17 cellular contexts compared by ENCODE assay signal in the genomic region with DNA sequence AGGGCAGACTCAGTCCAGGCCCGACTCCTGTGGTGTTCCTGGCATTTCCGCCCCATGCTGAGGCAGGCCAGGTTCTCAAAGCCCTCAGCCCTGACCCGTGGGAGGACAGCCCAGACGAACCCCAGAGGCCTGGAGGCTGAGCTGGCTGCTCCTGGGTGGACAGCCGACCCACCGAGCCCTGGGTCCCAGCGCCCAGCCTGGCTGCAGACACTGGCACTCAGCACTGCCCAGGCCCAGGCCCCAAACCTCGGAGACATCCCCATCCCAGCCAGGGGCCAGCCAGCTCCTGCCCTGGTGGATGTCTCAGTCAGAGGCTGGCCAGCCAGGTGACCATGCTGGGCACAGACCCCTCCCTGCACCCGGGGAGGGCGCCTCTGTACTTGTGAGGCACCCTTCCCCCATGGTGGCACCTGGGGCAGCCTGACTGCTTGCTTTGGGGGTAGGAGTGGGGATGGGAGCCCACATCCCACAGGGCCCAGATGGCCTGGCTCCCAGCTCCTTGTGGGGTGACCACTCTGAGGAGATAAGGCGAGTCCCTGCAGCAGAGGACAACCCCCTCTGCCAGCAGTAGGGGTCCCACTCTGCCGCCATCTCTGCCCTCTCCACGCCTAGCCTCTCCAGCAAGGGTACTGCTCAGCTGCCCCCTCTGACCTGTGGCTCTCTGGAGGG. TPM values are rescaled to one million over a fixed set of nuclear protein-coding genes. Genes with fewer than 3 reads are reported as not detected.
DNase-seq lines count a peak whose midpoint lies in the region; ATAC-seq and TF ChIP-seq lines count a peak whose summit lies in the region.
"Had no signal": no experiment of that assay in that cellular context is flagged by ENCODE, and none has a peak within 500 bp of the region (broad histone marks: within the 10 kb centered on the region; RNA-seq: fewer than 3 reads in every experiment).

No MANE protein-coding gene starts in this region.

- H3K9me3 ChIP-seq in H9 (ENCODE audit: control insufficient read depth, low read depth, low read length) (no peaks in the 10 kb centered on the region), OCI-LY3 (ENCODE audit: insufficient read depth, low read length) (peaks cover 14% of the 10 kb centered on the region; the same call in 1 of the 2 replicates), left lung (peaks cover 0 to 8% of the 10 kb centered on the region in 2 donors)
- H3K9me3 ChIP-seq: body of pancreas had no signal

- 0 out of 7 replicates have a peak, but pooled peaks cover 0 to 3% (median 0%) of the 10 kb centered on the region in 3 experiments for H3K36me3 Mint-ChIP-seq in H9 (ENCODE audit: insufficient read depth in 1 of 3, low read depth in 3 of 3)
- H3K36me3 Mint-ChIP-seq: naive thymus-derived CD8-positive, alpha-beta T cell had no signal

- H3K4me1 ChIP-seq in H9 (ENCODE audit: insufficient read depth, low read length) = no peaks in the 10 kb centered on the region; the same call in 1 of the 2 replicates
- H3K4me1 ChIP-seq in OCI-LY3 (ENCODE audit: low read length) = peaks cover 55% of the 10 kb centered on the region
- H3K4me1 ChIP-seq in left lung = peaks cover 0 to 8% of the 10 kb centered on the region in 2 donors
- H3K4me1 ChIP-seq: gastroesophageal sphincter, right atrium auricular region had no signal

- no peaks in the 10 kb centered on the region for H3K27me3 ChIP-seq in GM06990 (replicated peaks; ENCODE audit: control insufficient read depth, insufficient read depth, low read length)
- H3K27me3 ChIP-seq in H9 (ENCODE audit: insufficient read depth, low read length) = peaks cover 6% of the 10 kb centered on the region; the same call in 1 of the 2 replicates
- no peaks in the 10 kb centered on the region for H3K27me3 ChIP-seq in OCI-LY3 (ENCODE audit: low read depth, low read length)
- H3K27me3 ChIP-seq in left lung = peaks cover 0 to 24% of the 10 kb centered on the region in 2 donors
- H3K27me3 ChIP-seq: body of pancreas, gastroesophageal sphincter, right atrium auricular region had no signal

- H3K27ac ChIP-seq in H9 (ENCODE audit: insufficient read length, low read depth, low read length) (no peak overlapping the region), OCI-LY3 (ENCODE audit: low read length) (peak overlapping the region; percentile 86), left lung (no peak overlapping the region)
- H3K27ac ChIP-seq: body of pancreas, gastroesophageal sphincter, right atrium auricular region had no signal

- no peak overlapping the region for H2BK5ac ChIP-seq in H9 (ENCODE audit: insufficient read length, low read length)

- no peak overlapping the region for H4K5ac ChIP-seq in H9 (ENCODE audit: insufficient read length, low read depth, low read length)

- H4K91ac ChIP-seq in H9 (ENCODE audit: insufficient read length, low read depth, low read length) = no peak overlapping the region

- H3K4me1 Mint-ChIP-seq in H9 = 0 out of 4 replicates have a peak, but pooled peaks cover 0 to 2% of the 10 kb centered on the region in 2 experiments

- H3K56ac ChIP-seq in H9 (ENCODE audit: insufficient read length, low read depth, low read length) = no peak overlapping the region

- peaks cover 24% of the 10 kb centered on the region for H3K27me3 Mint-ChIP-seq in H9 (ENCODE audit: low read depth)

- H3K23me2 ChIP-seq in H9 (ENCODE audit: insufficient read length, low read depth, low read length, poor library complexity, severe bottlenecking) = no peaks in the 10 kb centered on the region

- H3K14ac ChIP-seq in H9 (ENCODE audit: insufficient read depth, low read length) = peak overlapping the region; percentile 49; the same call in 1 of the 2 replicates

- H3K79me1 ChIP-seq in H9 (ENCODE audit: insufficient read depth, low read depth, low read length, poor library complexity, severe bottlenecking) = no peaks in the 10 kb centered on the region

- H2BK12ac ChIP-seq in H9 (ENCODE audit: insufficient read length, low read depth, low read length) = no peak overlapping the region

- H3K9ac ChIP-seq in H9 (ENCODE audit: extremely low read depth, insufficient read length, low read length) = no peak overlapping the region
- peak overlapping the region; percentile 98 for H3K9ac ChIP-seq in OCI-LY3 (ENCODE audit: low read length)

- no peak overlapping the region for H2BK20ac ChIP-seq in H9 (ENCODE audit: low read depth, low read length, poor library complexity, severe bottlenecking)

- TF ChIP-seq CTCF in GM06990 (IDR thresholded peaks at IDR 0.05; ENCODE audit: insufficient read depth, low read length, poor library complexity, severe bottlenecking) (no peak), H9 (conservative IDR thresholded peaks at IDR 0.05) (no peak), OCI-LY3 (IDR thresholded peaks at IDR 0.05; ENCODE audit: low read depth, low read length) (no peak), left lung (IDR thresholded peaks at IDR 0.05) (no peak)

- DNase-seq in GM06990 (ENCODE audit: extremely low read depth, insufficient read length) = no peak
- DNase-seq in H9 = no peak
- DNase-seq in left lung = peak; percentile 30 to 73
- no peak for DNase-seq in SIG-M5 treated with dmso at 0.1 percent for 504 hours (lab: John Stamatoyannopoulos, UW; ENCODE audit: unreplicated experiment)
- DNase-seq in NCI-H2029 (lab: John Stamatoyannopoulos, UW) = no peak
- no peak for DNase-seq in SKM-1 treated with dmso at 0.1 percent for 144 hours (lab: John Stamatoyannopoulos, UW; ENCODE audit: unreplicated experiment)
- DNase-seq in stimulated activated CD4-positive, alpha-beta T cell treated with anti-CD3 and anti-CD28 coated beads, Interleukin-15, amount 100 ng/mL, for 24 hours = no peak
- DNase-seq: activated CD4-positive, alpha-beta T cell treated with anti-CD3 and anti-CD28 coated beads, Interleukin-2, amount 50 U/mL, for 1 hour; AML-193; body of pancreas; DMS79 had no signal

- no peak overlapping the region for H4K8ac ChIP-seq in H9 (replicated peaks; ENCODE audit: insufficient read length, low read depth, low read length)

- H3K4ac ChIP-seq in H9 (ENCODE audit: low read depth, low read length) = no peak overlapping the region

- no peak overlapping the region for H2AK5ac ChIP-seq in H9 (ENCODE audit: insufficient read length, low read length)

- ATAC-seq in left lung = no peak
- ATAC-seq: body of pancreas, gastroesophageal sphincter had no signal

- no peaks in the 10 kb centered on the region for H3K79me2 ChIP-seq in H9 (ENCODE audit: insufficient read depth, low read length)
- H3K79me2 ChIP-seq in OCI-LY3 (ENCODE audit: low read length) = peaks cover 59% of the 10 kb centered on the region

- H3K18ac ChIP-seq in H9 (ENCODE audit: insufficient read length, low read depth, low read length) = no peak overlapping the region

- H3K4me2 ChIP-seq in H9 (ENCODE audit: insufficient read depth, insufficient read length, low read length) (no peak overlapping the region), OCI-LY3 (ENCODE audit: low read length) (peak overlapping the region; percentile 89)

- WGBS in H9 (ENCODE audit: extremely low coverage, insufficient read length, low lambda C conversion rate) = no CpG with 5 or more reads among the region's 13 CpGs

- H4K20me1 ChIP-seq in H9 (ENCODE audit: control insufficient read depth, insufficient read depth, insufficient read length) (no peaks in the 10 kb centered on the region), OCI-LY3 (ENCODE audit: insufficient read depth, low read length) (peaks cover 36% of the 10 kb centered on the region)

- intact Hi-C loops in left lung (cut with DNase I) = no loop called here

- no peaks in the 10 kb centered on the region for H3K36me3 ChIP-seq in GM06990 (ENCODE audit: control insufficient read depth, insufficient read depth, low read length)
- peaks cover 66% of the 10 kb centered on the region for H3K36me3 ChIP-seq in OCI-LY3 (replicated peaks; ENCODE audit: low read depth, low read length)
- H3K36me3 ChIP-seq in left lung = no peaks in the 10 kb centered on the region
- H3K36me3 ChIP-seq: gastroesophageal sphincter, right atrium auricular region had no signal

- no peak overlapping the region for H3K27ac Mint-ChIP-seq in H9
- H3K27ac Mint-ChIP-seq: activated T-helper 2 cell treated with anti-CD3 and anti-CD28 coated beads, Interferon-gamma antibody, Interleukin-2, Interleukin-4, amounts not matched to agents 10 μg/mL and 5 μg/mL and 100 μg/mL, durations not matched to agents 14 hours and 24 hours and 36 hours; naive thymus-derived CD8-positive, alpha-beta T cell had no signal

- H2AFZ ChIP-seq in H9 (ENCODE audit: low read length) (no peak overlapping the region), OCI-LY3 (ENCODE audit: low read depth, low read length) (no peak overlapping the region)

- no peak overlapping the region for H3K23ac ChIP-seq in H9 (ENCODE audit: insufficient read length, low read depth, low read length)

- no peak overlapping the region for H2BK15ac ChIP-seq in H9 (ENCODE audit: low read depth, low read length)

- no peak overlapping the region for H3K4me3 Mint-ChIP-seq in H9
- H3K4me3 Mint-ChIP-seq: stimulated activated naive CD8-positive, alpha-beta T cell treated with anti-CD3 and anti-CD28 coated beads, Interleukin-15, amount 100 ng/mL, for 72 hours had no signal

- no peak overlapping the region for H3T11ph ChIP-seq in H9 (ENCODE audit: low read length)

- H2BK120ac ChIP-seq in H9 (ENCODE audit: low read depth, low read length, poor library complexity, severe bottlenecking) = no peak overlapping the region

- peak overlapping the region; percentile 20; the same call in 1 of the 2 replicates for H3K4me3 ChIP-seq in GM06990 (replicated peaks; ENCODE audit: low read depth, low read length)
- peak overlapping the region; percentile 80 for H3K4me3 ChIP-seq in OCI-LY3 (ENCODE audit: low read length)
- no peak overlapping the region for H3K4me3 ChIP-seq in left lung
- H3K4me3 ChIP-seq: body of pancreas, gastroesophageal sphincter, right atrium auricular region had no signal

- H3K9me3 Mint-ChIP-seq in H9 = no peaks in the 10 kb centered on the region; a peak in 1 of 5 replicates
- H3K9me3 Mint-ChIP-seq: naive thymus-derived CD8-positive, alpha-beta T cell had no signal

RNA-seq across cellular contexts. Expression of a gene that starts 1.4 kb away (rescaled TPM):
- total RNA-seq in H9 (2021) = not detected in 2 replicates
- under 1 TPM; 0.76 to 0.93 TPM for total RNA-seq in left lung
- total RNA-seq: body of pancreas had no signal

RNA-seq across cellular contexts. Expression of a gene that starts 52.1 kb away (rescaled TPM):
- total RNA-seq in H9 (2021) = 2.3 and 2.8 TPM in 2 replicates
- 10 to 100 TPM; 22.1 to 22.3 TPM for total RNA-seq in left lung
- total RNA-seq: naive thymus-derived CD8-positive, alpha-beta T cell had no signal

RNA-seq across cellular contexts. Expression of a gene that starts 59.5 kb away (rescaled TPM):
- total RNA-seq in H9 (2021) (2.4 and 3.0 TPM in 2 replicates), left lung (1 to 10 TPM; 7.1 to 8.5 TPM)

Comparison
In these comparisons a context has a peak if more than half of its experiments do, and no peak if none do; other contexts are left out.
1. DNase-seq: peak in left lung (2 of 2); none in GM06990 (single experiment), H9 (single experiment), SIG-M5 treated with dmso at 0.1 percent for 504 hours (single experiment), NCI-H2029 (single experiment), SKM-1 treated with dmso at 0.1 percent for 144 hours (single experiment) and stimulated activated CD4-positive, alpha-beta T cell treated with anti-CD3 and anti-CD28 coated beads, Interleukin-15, amount 100 ng/mL, for 24 hours (single experiment).
2. H3K4me3 ChIP-seq: peak in GM06990 (single experiment) and OCI-LY3 (single experiment); none in left lung (0 of 2).